In genomic region chr3:131380830-131381444, GRCh38 we compare ENCODE assay signal across 7 cellular contexts. TPM values are rescaled to one million over a fixed set of nuclear protein-coding genes. Genes with fewer than 3 reads are reported as not detected.
DNase-seq lines count a peak whose midpoint lies in the region; ATAC-seq and TF ChIP-seq lines count a peak whose summit lies in the region.
"Not testable (repeated sequence)": the region's sequence is repeated elsewhere in the genome, so short reads cannot be mapped to it uniquely, and the experiment has no call there.

No MANE protein-coding gene starts in this region.

- 10% methylated on average over 16 of the region's 16 CpGs for WGBS in prostate gland

- H3K36me3 Mint-ChIP-seq in activated T-helper 1 cell treated with anti-CD3 and anti-CD28 coated beads, Interleukin-12 subunit alpha, Interleukin-12 subunit beta, Interleukin-2, Interleukin-4 antibody, amounts not matched to agents 30 ng/mL and 10 ng/mL and 1 ng/mL, durations not matched to agents 14 hours and 24 hours and 36 hours (ENCODE audit: low read depth): peaks cover 23% of the 10 kb centered on the region

- not testable (repeated sequence) for H3K27me3 ChIP-seq in endocrine pancreas (ENCODE audit: control insufficient read depth, insufficient read depth, low read length); prostate gland (replicated peaks; ENCODE audit: insufficient read depth)

- peak overlapping the region; percentile 90 for H3K27ac Mint-ChIP-seq in activated T-helper 1 cell treated with anti-CD3 and anti-CD28 coated beads, Interleukin-12 subunit alpha, Interleukin-12 subunit beta, Interleukin-2, Interleukin-4 antibody, amounts not matched to agents 30 ng/mL and 10 ng/mL and 1 ng/mL, durations not matched to agents 14 hours and 24 hours and 36 hours

- H3K27me3 Mint-ChIP-seq in activated T-helper 1 cell treated with anti-CD3 and anti-CD28 coated beads, Interleukin-12 subunit alpha, Interleukin-12 subunit beta, Interleukin-2, Interleukin-4 antibody, amounts not matched to agents 30 ng/mL and 10 ng/mL and 1 ng/mL, durations not matched to agents 14 hours and 24 hours and 36 hours (ENCODE audit: insufficient read depth): not testable (repeated sequence)

- H3K4me3 Mint-ChIP-seq in activated T-helper 1 cell treated with anti-CD3 and anti-CD28 coated beads, Interleukin-12 subunit alpha, Interleukin-12 subunit beta, Interleukin-2, Interleukin-4 antibody, amounts not matched to agents 30 ng/mL and 10 ng/mL and 1 ng/mL, durations not matched to agents 14 hours and 24 hours and 36 hours: peak overlapping the region; percentile 92

- DNase-seq in NCI-H146 (lab: John Stamatoyannopoulos, UW) (peak; percentile 48), left kidney (ENCODE audit: low read depth, low spot score) (peak; percentile 18)
- DNase-seq in activated T-helper 1 cell treated with anti-CD3 and anti-CD28 coated beads, Interleukin-12 subunit alpha, Interleukin-12 subunit beta, Interleukin-2, Interleukin-4 antibody, amounts not matched to agents 30 ng/mL and 10 ng/mL and 1 ng/mL, durations not matched to agents 14 hours and 24 hours and 36 hours (ENCODE audit: low spot score); prostate gland (ENCODE audit: low spot score): not testable (repeated sequence)

- ATAC-seq in GM18868 (IDR thresholded peaks at IDR 0.05; ENCODE audit: unreplicated experiment) (peak; percentile 18), HG02870 (IDR thresholded peaks at IDR 0.05; ENCODE audit: unreplicated experiment) (peak; percentile 23)

- not testable (repeated sequence) for TF ChIP-seq CTCF in prostate gland (IDR thresholded peaks at IDR 0.05)

- H3K4me3 ChIP-seq in endocrine pancreas (ENCODE audit: control insufficient read depth, insufficient read depth, low read length) (peak overlapping the region; percentile 69), prostate gland (peak overlapping the region; percentile 67 to 99)

- not testable (repeated sequence) for H3K4me1 ChIP-seq in endocrine pancreas (ENCODE audit: control insufficient read depth, insufficient read depth, low read length); prostate gland (replicated peaks)

- not testable (repeated sequence) for H3K36me3 ChIP-seq in endocrine pancreas (ENCODE audit: control insufficient read depth, insufficient read depth, low read length); prostate gland

- intact Hi-C loops in activated T-helper 1 cell treated with anti-CD3 and anti-CD28 coated beads, Interleukin-12 subunit alpha, Interleukin-12 subunit beta, Interleukin-2, Interleukin-4 antibody, amounts not matched to agents 30 ng/mL and 10 ng/mL and 1 ng/mL, durations not matched to agents 14 hours and 24 hours and 36 hours (cut with micrococcal nuclease): loop anchor here (1.0 to 10.0 kb wide), 8 partner anchors 121 to 1486 kb away; partner anchors contain the start of genes ASTE1, DNAJC13, MRPL3 and NEK11
- intact Hi-C loops in prostate gland (cut with DNase I): loop anchor here (5.0 to 10.0 kb wide), 2 partner anchors 489 to 1034 kb away; partner anchors contain the start of genes ATP2C1 and DNAJC13

- H3K9me3 ChIP-seq in endocrine pancreas (ENCODE audit: control insufficient read depth, low read length); prostate gland: not testable (repeated sequence)

- peak overlapping the region; percentile 79 to 90 for H3K27ac ChIP-seq in prostate gland

- H3K4me1 Mint-ChIP-seq in activated T-helper 1 cell treated with anti-CD3 and anti-CD28 coated beads, Interleukin-12 subunit alpha, Interleukin-12 subunit beta, Interleukin-2, Interleukin-4 antibody, amounts not matched to agents 30 ng/mL and 10 ng/mL and 1 ng/mL, durations not matched to agents 14 hours and 24 hours and 36 hours (ENCODE audit: low read depth): peaks cover 45% of the 10 kb centered on the region

- TF ChIP-seq POLR2A in prostate gland (IDR thresholded peaks at IDR 0.05): peak; percentile 3

- H3K9me3 Mint-ChIP-seq in activated T-helper 1 cell treated with anti-CD3 and anti-CD28 coated beads, Interleukin-12 subunit alpha, Interleukin-12 subunit beta, Interleukin-2, Interleukin-4 antibody, amounts not matched to agents 30 ng/mL and 10 ng/mL and 1 ng/mL, durations not matched to agents 14 hours and 24 hours and 36 hours: not testable (repeated sequence)

- H3K9ac ChIP-seq in endocrine pancreas (ENCODE audit: control insufficient read depth, insufficient read depth, low read length): peak overlapping the region; percentile 34

RNA-seq across cellular contexts. Expression of gene NUDT16, which starts 0.6 kb away (rescaled TPM):
- total RNA-seq in activated T-helper 1 cell treated with anti-CD3 and anti-CD28 coated beads, Interleukin-12 subunit alpha, Interleukin-12 subunit beta, Interleukin-2, Interleukin-4 antibody, amounts not matched to agents 30 ng/mL and 10 ng/mL and 1 ng/mL, durations not matched to agents 14 hours and 24 hours and 36 hours: 10.6 and 11.5 TPM in 2 replicates
- total RNA-seq in prostate gland: 10 to 100 TPM; 25.2 to 26.0 TPM
